In the genomic region with DNA sequence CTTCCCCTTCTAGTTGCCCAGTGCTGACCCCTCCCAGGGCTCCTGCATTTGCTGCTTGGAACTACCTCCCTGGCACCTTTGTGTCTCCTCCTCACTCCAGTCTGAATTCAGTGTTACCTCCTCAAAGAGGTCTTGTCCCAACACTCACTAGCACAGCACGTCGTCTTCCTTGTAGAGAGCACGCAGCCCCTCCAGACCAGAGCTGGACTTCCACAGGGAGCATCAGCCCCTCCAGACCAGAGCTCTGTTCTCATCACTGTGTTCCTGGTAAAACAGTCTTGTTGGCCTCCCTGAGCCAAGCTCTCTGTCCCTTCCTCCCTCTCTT, we compare ENCODE assay signal across 14 cellular contexts. TPM values are rescaled to one million over a fixed set of nuclear protein-coding genes. Genes with fewer than 3 reads are reported as not detected.
DNase-seq lines count a peak whose midpoint lies in the region; ATAC-seq and TF ChIP-seq lines count a peak whose summit lies in the region.
"Had no signal": no experiment of that assay in that cellular context is flagged by ENCODE, and none has a peak within 500 bp of the region (broad histone marks: within the 10 kb centered on the region; RNA-seq: fewer than 3 reads in every experiment).

No MANE protein-coding gene starts in this region.

- no peak for DNase-seq in CD4-positive, alpha-beta memory T cell
- peak; percentile 25 for DNase-seq in WERI-Rb-1
- no peak for DNase-seq in naive thymus-derived CD8-positive, alpha-beta T cell
- no peak for DNase-seq in osteoblast (ENCODE audit: insufficient read length, low spot score, missing footprints)
- no peak for DNase-seq in iPS-NIHi11 (ENCODE audit: low spot score)
- no peak for DNase-seq in A172 (ENCODE audit: low spot score)

- no peak overlapping the region for H2AFZ ChIP-seq in osteoblast (ENCODE audit: low read length)

- intact Hi-C loops in CD4-positive, alpha-beta memory T cell (cut with micrococcal nuclease), result no loop called here

- H3K4me1 ChIP-seq in CD4-positive, alpha-beta memory T cell (ENCODE audit: insufficient read depth, low read length), result peaks cover 26% of the 10 kb centered on the region
- H3K4me1 ChIP-seq in HUES48 (ENCODE audit: control insufficient read depth, insufficient read depth, low read length), result peaks cover 34% of the 10 kb centered on the region
- H3K4me1 ChIP-seq in osteoblast (ENCODE audit: insufficient read depth, low read length), result peaks cover 3% of the 10 kb centered on the region

- H3K79me2 ChIP-seq in osteoblast (ENCODE audit: insufficient read depth, low read length), result no peaks in the 10 kb centered on the region

- peak overlapping the region in 5 of 8 donors; percentile 10 to 56 (median 49) for H3K4me3 Mint-ChIP-seq in CD4-positive, alpha-beta memory T cell
- peak overlapping the region in 7 of 10 donors; percentile 11 to 54 (median 27) for H3K4me3 Mint-ChIP-seq in naive thymus-derived CD8-positive, alpha-beta T cell
- H3K4me3 Mint-ChIP-seq: nephron progenitor cell had no signal

- no peak overlapping the region for H3K4me3 ChIP-seq in CD4-positive, alpha-beta memory T cell (ENCODE audit: low read length in 2 of 2)
- peak overlapping the region; percentile 64; the same call in 1 of the 2 replicates for H3K4me3 ChIP-seq in HUES48 (ENCODE audit: low read depth, low read length)
- peak overlapping the region; percentile 46 for H3K4me3 ChIP-seq in WERI-Rb-1 (ENCODE audit: low read depth, low read length)
- H3K4me3 ChIP-seq in osteoblast (ENCODE audit: insufficient read depth, low read length), result no peak overlapping the region
- H3K4me3 ChIP-seq: left lung had no signal

- no peak for TF ChIP-seq CTCF in WERI-Rb-1 (IDR thresholded peaks at IDR 0.05; ENCODE audit: low read depth, low read length)
- TF ChIP-seq CTCF in osteoblast (IDR thresholded peaks at IDR 0.05; ENCODE audit: extremely low read depth, low read depth, low read length), result no peak

- H3K27me3 Mint-ChIP-seq in CD4-positive, alpha-beta memory T cell, result peaks cover 30 to 36% of the 10 kb centered on the region in 2 donors
- peaks cover 20 to 57% (median 35%) of the 10 kb centered on the region in 5 donors for H3K27me3 Mint-ChIP-seq in naive thymus-derived CD8-positive, alpha-beta T cell

- H3K4me2 ChIP-seq in osteoblast (ENCODE audit: insufficient read depth, low read length), result no peak overlapping the region

- peak overlapping the region in 2 of 7 donors; percentile 19 to 39 for H3K27ac Mint-ChIP-seq in CD4-positive, alpha-beta memory T cell
- H3K27ac Mint-ChIP-seq in naive thymus-derived CD8-positive, alpha-beta T cell, result peak overlapping the region in 4 of 10 donors; percentile 10 to 76 (median 26)
- H3K27ac Mint-ChIP-seq: activated CD4-positive, alpha-beta memory T cell treated with anti-CD3 and anti-CD28 coated beads, Interleukin-2, amount 10 ng/mL, durations not matched to agents 7 days and 5 days; nephron progenitor cell had no signal

- H3K9me3 ChIP-seq in CD4-positive, alpha-beta memory T cell (ENCODE audit: control insufficient read depth in 1 of 2, low read length in 2 of 2), result no peaks in the 10 kb centered on the region
- H3K9me3 ChIP-seq in HUES48 (ENCODE audit: control insufficient read depth, insufficient read depth, low read length) (no peaks in the 10 kb centered on the region), WERI-Rb-1 (ENCODE audit: severe bottlenecking) (no peaks in the 10 kb centered on the region), osteoblast (ENCODE audit: low read depth, low read length) (no peaks in the 10 kb centered on the region)
- H3K9me3 ChIP-seq: left lung, suprapubic skin had no signal

- no peak overlapping the region for H3K9ac ChIP-seq in HUES48 (ENCODE audit: low read depth, low read length)

- no peaks in the 10 kb centered on the region for H4K20me1 ChIP-seq in osteoblast (ENCODE audit: insufficient read depth, low read length)

- no peak for ATAC-seq in naive thymus-derived CD8-positive, alpha-beta T cell
- ATAC-seq in GM19467 (IDR thresholded peaks at IDR 0.05; ENCODE audit: unreplicated experiment), result no peak

- H3K4me1 Mint-ChIP-seq in CD4-positive, alpha-beta memory T cell, result peaks cover 10 to 19% (median 13%) of the 10 kb centered on the region in 4 donors
- H3K4me1 Mint-ChIP-seq in naive thymus-derived CD8-positive, alpha-beta T cell, result peaks cover 14 to 25% (median 18%) of the 10 kb centered on the region in 4 donors

- peaks cover 24% of the 10 kb centered on the region for H3K27me3 ChIP-seq in CD4-positive, alpha-beta memory T cell (ENCODE audit: insufficient read depth, low read length)
- H3K27me3 ChIP-seq in HUES48 (ENCODE audit: control insufficient read depth, insufficient read depth, low read length) (peaks cover 24% of the 10 kb centered on the region), WERI-Rb-1 (ENCODE audit: insufficient read depth, low read depth, severe bottlenecking) (peaks cover 4% of the 10 kb centered on the region), osteoblast (ENCODE audit: insufficient read depth, low read length) (peaks cover 28% of the 10 kb centered on the region)

- H3K27ac ChIP-seq in CD4-positive, alpha-beta memory T cell (ENCODE audit: low read depth, low read length), result no peak overlapping the region
- H3K27ac ChIP-seq in HUES48 (ENCODE audit: low read depth, low read length) (no peak overlapping the region), WERI-Rb-1 (no peak overlapping the region), osteoblast (ENCODE audit: low read depth, low read length) (no peak overlapping the region)
- H3K27ac ChIP-seq: epithelial cell of prostate, left lung, suprapubic skin had no signal

- POLR2A ChIA-PET in CD4-positive, alpha-beta memory T cell (lab: Charles Lee; ENCODE audit: partially characterized antibody), result no interaction called here
- POLR2A ChIA-PET in naive thymus-derived CD8-positive, alpha-beta T cell (lab: Charles Lee), result no interaction called here

- H3K9me3 Mint-ChIP-seq in CD4-positive, alpha-beta memory T cell, result no peaks in the 10 kb centered on the region
- no peaks in the 10 kb centered on the region for H3K9me3 Mint-ChIP-seq in naive thymus-derived CD8-positive, alpha-beta T cell
- H3K9me3 Mint-ChIP-seq: activated CD4-positive, alpha-beta memory T cell treated with anti-CD3 and anti-CD28 coated beads, Interleukin-2, amount 10 ng/mL, durations not matched to agents 7 days and 5 days; nephron progenitor cell had no signal

- H3K36me3 Mint-ChIP-seq in CD4-positive, alpha-beta memory T cell, result no peaks in the 10 kb centered on the region
- peaks cover 0 to 3% (median 0%) of the 10 kb centered on the region in 3 donors for H3K36me3 Mint-ChIP-seq in naive thymus-derived CD8-positive, alpha-beta T cell

- H3K36me3 ChIP-seq in CD4-positive, alpha-beta memory T cell (ENCODE audit: insufficient read depth, low read length), result no peaks in the 10 kb centered on the region
- H3K36me3 ChIP-seq in HUES48 (ENCODE audit: control insufficient read depth, insufficient read depth, low read length) (no peaks in the 10 kb centered on the region), WERI-Rb-1 (no peaks in the 10 kb centered on the region), osteoblast (ENCODE audit: insufficient read depth, low read length) (no peaks in the 10 kb centered on the region)
- H3K36me3 ChIP-seq: left lung, suprapubic skin had no signal

- CTCF ChIA-PET in CD4-positive, alpha-beta memory T cell (lab: Charles Lee; ENCODE audit: partially characterized antibody), result interaction anchor here (0.7 to 0.9 kb wide), 2 partner anchors 23 to 106 kb away, joined by 3 read pairs; no protein-coding TSS in a partner anchor

RNA-seq across cellular contexts. Expression of gene MGAT5B, which starts 27.8 kb away (rescaled TPM):
- total RNA-seq in CD4-positive, alpha-beta memory T cell, result 1 to 10 TPM; 1.8 to 2.4 TPM
- polyA plus RNA-seq in CD4-positive, alpha-beta memory T cell, result under 1 TPM in 1 of 2 donors, not detected in 1; 0.25 TPM
- total RNA-seq in naive thymus-derived CD8-positive, alpha-beta T cell, result 1 to 10 TPM; 1.7 to 2.0 TPM
- polyA plus RNA-seq in naive thymus-derived CD8-positive, alpha-beta T cell, result not detected
- total RNA-seq in osteoblast, result 0.36 and 0.59 TPM in 2 replicates
- 11.7 and 16.7 TPM in 2 replicates for total RNA-seq in A172 (2014; rRNA removed; shearing (Covaris generic))
- total RNA-seq: skeletal muscle tissue had no signal

Comparison
In these comparisons a context has a peak if more than half of its experiments do, and no peak if none do; other contexts are left out.
1. H3K4me3 ChIP-seq: peak in HUES48 (single experiment) and WERI-Rb-1 (single experiment); none in CD4-positive, alpha-beta memory T cell (0 of 2) and osteoblast (single experiment).